ENCODE assay signal across 22 cellular contexts in the genomic region with DNA sequence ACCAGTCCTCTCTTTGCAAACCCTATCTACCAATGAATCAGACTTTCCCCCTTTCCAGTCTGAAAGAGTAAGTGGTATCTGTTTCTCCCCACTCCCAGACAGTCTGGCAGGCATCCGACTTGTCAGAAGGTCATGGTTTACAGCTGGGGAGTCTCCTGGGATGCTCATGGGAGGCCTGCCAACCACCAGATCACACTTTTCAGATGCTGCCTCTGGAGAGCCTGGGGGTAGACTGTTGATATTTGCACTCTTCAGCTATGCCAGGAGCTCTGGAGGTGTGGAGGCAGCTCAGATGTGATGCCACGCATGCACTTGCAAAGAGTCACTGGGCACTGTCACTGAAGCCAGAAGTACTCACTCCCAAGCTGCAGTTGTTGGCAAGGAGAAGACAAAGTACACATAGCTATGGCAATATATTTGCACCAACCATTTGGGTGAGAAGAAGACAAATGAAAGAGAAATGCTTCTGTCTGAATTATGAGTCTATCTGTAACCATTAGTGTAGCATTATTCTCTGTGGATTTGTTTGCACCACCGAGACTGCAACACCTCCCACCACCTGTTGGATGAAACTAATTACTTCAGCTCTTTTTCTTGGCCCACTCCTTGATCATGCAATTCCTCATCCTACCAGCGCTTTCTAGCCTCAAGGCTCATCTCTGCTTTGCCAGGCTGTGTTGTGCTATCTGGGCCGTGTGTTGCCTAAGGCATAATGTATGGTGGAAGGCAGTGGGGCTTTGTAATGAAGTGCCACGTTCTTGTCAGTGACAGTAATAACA.
DNase-seq lines count a peak whose midpoint lies in the region; ATAC-seq and TF ChIP-seq lines count a peak whose summit lies in the region.
"Had no signal": no experiment of that assay in that cellular context is flagged by ENCODE, and none has a peak within 500 bp of the region (broad histone marks: within the 10 kb centered on the region; RNA-seq: fewer than 3 reads in every experiment).

No MANE protein-coding gene starts in this region.

- POLR2A ChIA-PET in HEK293 (lab: Yijun Ruan, JAX) = interaction anchor here (1.1 kb wide), 1 partner anchor 332 kb away, joined by 3 read pairs; no protein-coding TSS in a partner anchor

- no peak overlapping the region for H3K27ac Mint-ChIP-seq in mesothelial cell of epicardium
- H3K27ac Mint-ChIP-seq in activated T-cell treated with anti-CD3 and anti-CD28 coated beads, Interleukin-2, amount 50 U/mL, for 72 hours = no peak overlapping the region
- H3K27ac Mint-ChIP-seq: activated CD4-positive, alpha-beta T cell treated with anti-CD3 and anti-CD28 coated beads for 36 hours; activated naive CD8-positive, alpha-beta T cell treated with anti-CD3 and anti-CD28 coated beads for 36 hours; activated T-helper 1 cell treated with anti-CD3 and anti-CD28 coated beads, Interleukin-12 subunit alpha, Interleukin-12 subunit beta, Interleukin-2, Interleukin-4 antibody, amounts not matched to agents 30 ng/mL and 10 ng/mL and 1 ng/mL, durations not matched to agents 14 hours and 24 hours and 36 hours had no signal

- DNase-seq in NCI-H2029 treated with DMSO at 0.1 percent for 48 hours (lab: John Stamatoyannopoulos, UW) (peak; percentile 7), NCI-H2029 (lab: John Stamatoyannopoulos, UW) (no peak), astrocyte of the cerebellum (ENCODE audit: low read depth) (no peak), mesendoderm (peak; percentile 22), mesothelial cell of epicardium (ENCODE audit: low spot score in 2 of 2, unreplicated experiment in 2 of 2) (no peak)
- no peak for DNase-seq in activated T-cell treated with anti-CD3 and anti-CD28 coated beads, Interleukin-2, amount 50 U/mL, for 72 hours
- DNase-seq: activated CD4-positive, alpha-beta T cell treated with anti-CD3 and anti-CD28 coated beads for 36 hours; activated naive CD8-positive, alpha-beta T cell treated with anti-CD3 and anti-CD28 coated beads for 36 hours; AML-193; glutamatergic neuron; lower lobe of right lung; NCI-H1436 treated with DMSO at 0.1 percent for 48 hours; NCI-H524; stimulated activated CD8-positive, alpha-beta memory T cell treated with anti-CD3 and anti-CD28 coated beads, Interleukin-4, amount 100 ng/mL, for 48 hours; upper lobe of left lung had no signal

- H2BK15ac ChIP-seq in mesendoderm (replicated peaks; ENCODE audit: low read depth) = no peak overlapping the region

- peaks cover 4% of the 10 kb centered on the region for H3K9me3 Mint-ChIP-seq in mesothelial cell of epicardium
- peaks cover 1 to 5% of the 10 kb centered on the region in 2 donors for H3K9me3 Mint-ChIP-seq in activated T-cell treated with anti-CD3 and anti-CD28 coated beads, Interleukin-2, amount 50 U/mL, for 72 hours

- no peaks in the 10 kb centered on the region for H3K27me3 Mint-ChIP-seq in mesothelial cell of epicardium (ENCODE audit: low read depth)
- H3K27me3 Mint-ChIP-seq in activated T-cell treated with anti-CD3 and anti-CD28 coated beads, Interleukin-2, amount 50 U/mL, for 72 hours (ENCODE audit: low read depth) = no peaks in the 10 kb centered on the region
- H3K27me3 Mint-ChIP-seq: activated CD4-positive, alpha-beta T cell treated with anti-CD3 and anti-CD28 coated beads for 36 hours; activated naive CD8-positive, alpha-beta T cell treated with anti-CD3 and anti-CD28 coated beads for 36 hours had no signal

- no peak overlapping the region for H3K4me2 ChIP-seq in mesendoderm (ENCODE audit: low read length)

- H3K79me1 ChIP-seq in mesendoderm (ENCODE audit: low read length) = no peaks in the 10 kb centered on the region

- no peak overlapping the region for H2BK120ac ChIP-seq in mesendoderm (ENCODE audit: low read depth, low read length)

- H3K4me3 ChIP-seq in HEK293 (ENCODE audit: low read depth, low read length) (no peak overlapping the region), astrocyte of the cerebellum (ENCODE audit: low read depth, low read length) (no peak overlapping the region), mesendoderm (ENCODE audit: low read length) (no peak overlapping the region)
- H3K4me3 ChIP-seq: lower lobe of right lung, upper lobe of left lung had no signal

- peaks cover 2% of the 10 kb centered on the region for H3K36me3 Mint-ChIP-seq in mesothelial cell of epicardium
- no peaks in the 10 kb centered on the region for H3K36me3 Mint-ChIP-seq in activated T-cell treated with anti-CD3 and anti-CD28 coated beads, Interleukin-2, amount 50 U/mL, for 72 hours (ENCODE audit: insufficient read depth in 2 of 2)
- H3K36me3 Mint-ChIP-seq: activated naive CD8-positive, alpha-beta T cell treated with anti-CD3 and anti-CD28 coated beads for 36 hours had no signal

- H3K56ac ChIP-seq in mesendoderm (ENCODE audit: low read length) = no peak overlapping the region

- no peak overlapping the region for H3K23ac ChIP-seq in mesendoderm (ENCODE audit: low read length)

- TF ChIP-seq CTCF in HEK293 (tag by site-specific recombination; IDR thresholded peaks at IDR 0.05) (no peak), astrocyte of the cerebellum (IDR thresholded peaks at IDR 0.05; ENCODE audit: low read depth, low read length, missing control alignments) (peak; percentile 2), mesothelial cell of epicardium (IDR thresholded peaks at IDR 0.05; ENCODE audit: unreplicated experiment) (no peak)

- H3K4me1 ChIP-seq in HEK293 (ENCODE audit: control insufficient read depth, insufficient read depth, low read length) (no peaks in the 10 kb centered on the region), mesendoderm (ENCODE audit: control insufficient read depth, low read depth, low read length) (no peaks in the 10 kb centered on the region)
- H3K4me1 ChIP-seq: lower lobe of right lung, upper lobe of left lung had no signal

- H3K4me1 Mint-ChIP-seq in mesothelial cell of epicardium = peaks cover 9% of the 10 kb centered on the region
- no peaks in the 10 kb centered on the region for H3K4me1 Mint-ChIP-seq in activated T-cell treated with anti-CD3 and anti-CD28 coated beads, Interleukin-2, amount 50 U/mL, for 72 hours (ENCODE audit: low read depth)
- H3K4me1 Mint-ChIP-seq: activated CD4-positive, alpha-beta T cell treated with anti-CD3 and anti-CD28 coated beads for 36 hours; activated naive CD8-positive, alpha-beta T cell treated with anti-CD3 and anti-CD28 coated beads for 36 hours had no signal

- H2AK5ac ChIP-seq in mesendoderm (ENCODE audit: low read length) = no peak overlapping the region

- CTCF ChIA-PET in HEK293 (lab: Yijun Ruan, JAX) = interaction anchor here (0.6 kb wide), 1 partner anchor 691 kb away, joined by 3 read pairs; no protein-coding TSS in a partner anchor

- H3K36me3 ChIP-seq in HEK293 (ENCODE audit: control insufficient read depth in 2 of 2, insufficient read depth in 1 of 2, low read length in 2 of 2) = no peaks in the 10 kb centered on the region
- H3K36me3 ChIP-seq in mesendoderm (ENCODE audit: control insufficient read depth, insufficient read depth, low read length) = no peaks in the 10 kb centered on the region
- H3K36me3 ChIP-seq: lower lobe of right lung, neutrophil, upper lobe of left lung had no signal

- H3K4me3 Mint-ChIP-seq in mesothelial cell of epicardium = no peak overlapping the region
- H3K4me3 Mint-ChIP-seq in activated T-cell treated with anti-CD3 and anti-CD28 coated beads, Interleukin-2, amount 50 U/mL, for 72 hours = no peak overlapping the region
- H3K4me3 Mint-ChIP-seq: activated CD4-positive, alpha-beta T cell treated with anti-CD3 and anti-CD28 coated beads for 36 hours; activated naive CD8-positive, alpha-beta T cell treated with anti-CD3 and anti-CD28 coated beads for 36 hours; activated T-helper 1 cell treated with anti-CD3 and anti-CD28 coated beads, Interleukin-12 subunit alpha, Interleukin-12 subunit beta, Interleukin-2, Interleukin-4 antibody, amounts not matched to agents 30 ng/mL and 10 ng/mL and 1 ng/mL, durations not matched to agents 14 hours and 24 hours and 36 hours had no signal

- no peak overlapping the region for H4K8ac ChIP-seq in mesendoderm (ENCODE audit: low read depth, low read length)

- no CpG with 5 or more reads among the region's 6 CpGs for WGBS in mesendoderm (ENCODE audit: extremely low coverage, insufficient coverage, low lambda C conversion rate)

- no peak overlapping the region for H4K5ac ChIP-seq in mesendoderm (ENCODE audit: low read length)

- no peak for ATAC-seq in GM19467 (IDR thresholded peaks at IDR 0.05; ENCODE audit: unreplicated experiment)
- no peak for ATAC-seq in activated T-cell treated with anti-CD3 and anti-CD28 coated beads, Interleukin-2, amount 50 U/mL, for 72 hours (replicated peaks in 1 of 2)
- ATAC-seq: activated CD4-positive, alpha-beta T cell treated with anti-CD3 and anti-CD28 coated beads for 36 hours; HepG2; lower lobe of right lung had no signal

- no peak overlapping the region for H3K4ac ChIP-seq in mesendoderm (ENCODE audit: low read depth, low read length)

- in situ Hi-C loops in astrocyte of the cerebellum (cut with HindIII; ENCODE audit: low sequenced_read_pairs) = no loop called here

- H2BK5ac ChIP-seq in mesendoderm (ENCODE audit: low read length) = no peak overlapping the region

- H3K9ac ChIP-seq in mesendoderm (ENCODE audit: low read length) = no peak overlapping the region

- no peaks in the 10 kb centered on the region for H3K27me3 ChIP-seq in mesendoderm (ENCODE audit: insufficient read depth, low read length, poor library complexity)
- H3K27me3 ChIP-seq: neutrophil, upper lobe of left lung had no signal

- no peaks in the 10 kb centered on the region for H3K9me3 ChIP-seq in HEK293 (ENCODE audit: control insufficient read depth, insufficient read depth, low read depth, low read length)
- H3K9me3 ChIP-seq: lower lobe of right lung, neutrophil, upper lobe of left lung had no signal

- no peaks in the 10 kb centered on the region for H3K79me2 ChIP-seq in mesendoderm (ENCODE audit: control insufficient read depth, insufficient read depth, low read length)

- H3K18ac ChIP-seq in mesendoderm (ENCODE audit: low read length) = no peak overlapping the region

- no peak overlapping the region for H3K27ac ChIP-seq in HEK293 (ENCODE audit: extremely low read depth, low read depth, low read length)
- H3K27ac ChIP-seq in mesendoderm (ENCODE audit: low read depth, low read length) = no peak overlapping the region
- H3K27ac ChIP-seq: 22Rv1, lower lobe of right lung, neutrophil, RWPE1, upper lobe of left lung had no signal

TF ChIP-seq in HEK293, 187 proteins besides CTCF, POLR2A, EP300 and RAD21 (continues in another document):
- TF ChIP-seq ZNF16 (tag by site-specific recombination; IDR thresholded peaks at IDR 0.05; ENCODE audit: low read depth) (no peak), SCRT2 (tag by site-specific recombination; IDR thresholded peaks at IDR 0.05) (peak; percentile 82), ZNF169 (tag by site-specific recombination; IDR thresholded peaks at IDR 0.05) (no peak), GFI1B (tag by site-specific recombination; IDR thresholded peaks at IDR 0.05) (no peak)

Comparison
In these comparisons a context has a peak if more than half of its experiments do, and no peak if none do; other contexts are left out.
1. DNase-seq: peak in NCI-H2029 treated with DMSO at 0.1 percent for 48 hours (single experiment) and mesendoderm (single experiment); none in NCI-H2029 (single experiment), astrocyte of the cerebellum (single experiment), mesothelial cell of epicardium (0 of 2) and activated T-cell treated with anti-CD3 and anti-CD28 coated beads, Interleukin-2, amount 50 U/mL, for 72 hours (0 of 2).